Comparison of ENCODE assay signal across 33 cellular contexts in the genomic region with DNA sequence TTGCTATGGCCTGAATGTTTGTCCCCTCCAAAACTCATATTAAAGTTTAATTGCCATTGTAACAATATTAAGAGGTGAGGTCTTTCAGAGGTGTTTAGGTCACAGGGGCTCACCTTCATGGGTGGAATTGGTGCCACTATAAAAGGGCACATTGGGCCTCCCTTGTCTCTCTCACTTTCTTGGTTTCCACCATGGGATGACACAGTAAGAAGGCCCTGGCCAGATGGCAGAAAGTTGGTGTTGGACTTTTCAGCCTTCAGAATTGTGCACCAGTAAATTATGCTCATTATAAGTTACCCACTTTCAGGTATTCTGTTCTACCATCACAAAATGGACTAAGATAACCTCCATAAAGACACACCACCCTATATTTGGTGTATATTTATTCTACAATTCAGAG.
"Had no signal": no experiment of that assay in that cellular context is flagged by ENCODE, and none has a peak within 500 bp of the region (broad histone marks: within the 10 kb centered on the region; RNA-seq: fewer than 3 reads in every experiment).

No MANE protein-coding gene starts in this region.

- DNase-seq: activated effector memory CD4-positive, alpha-beta T cell treated with anti-CD3 and anti-CD28 coated beads, Interleukin-2, amount 50 U/mL, for 16 hours; activated effector memory CD4-positive, alpha-beta T cell treated with Interleukin-2 at 50 U/mL for 16 hours; activated gamma-delta T cell; activated gamma-delta T cell treated with Interleukin-2 at 50 U/mL for 16 hours; activated naive CD4-positive, alpha-beta T cell; activated naive CD4-positive, alpha-beta T cell treated with anti-CD3 and anti-CD28 coated beads for 36 hours; activated naive CD4-positive, alpha-beta T cell treated with anti-CD3 and anti-CD28 coated beads, Interleukin-2, amount 10 ng/mL, durations not matched to agents 7 days and 5 days; activated naive CD4-positive, alpha-beta T cell treated with anti-CD3 and anti-CD28 coated beads, Interleukin-2, amount 50 U/mL, for 16 hours; activated naive CD4-positive, alpha-beta T cell treated with Interleukin-2 at 50 U/mL for 16 hours; activated naive CD8-positive, alpha-beta T cell treated with anti-CD3 and anti-CD28 coated beads for 36 hours; activated naive CD8-positive, alpha-beta T cell treated with anti-CD3 and anti-CD28 coated beads, Interleukin-2, amount 10 ng/mL, durations not matched to agents 7 days and 5 days; activated naive CD8-positive, alpha-beta T cell treated with anti-CD3 and anti-CD28 coated beads, Interleukin-2, amount 50 U/mL, for 24 hours; activated T-cell treated with anti-CD3 and anti-CD28 coated beads, Interleukin-2, amount 50 U/mL, for 1 hour; activated T-cell treated with anti-CD3 and anti-CD28 coated beads, Interleukin-2, amount 50 U/mL, for 24 hours; activated T-cell treated with anti-CD3 and anti-CD28 coated beads, Interleukin-2, amount 50 U/mL, for 4 hours; activated T-cell treated with anti-CD3 and anti-CD28 coated beads, Interleukin-2, amount 50 U/mL, for 48 hours; activated T-cell treated with anti-CD3 and anti-CD28 coated beads, Interleukin-2, amount 50 U/mL, for 72 hours; adrenal gland; amniotic stem cell; amygdala; anterior cingulate cortex; aorta; body of pancreas; brain microvascular endothelial cell; caudate nucleus; central memory CD4-positive, alpha-beta T cell; cerebellar nuclear complex had no signal

- H3K9me3 ChIP-seq: adrenal gland, ascending aorta, body of pancreas, breast epithelium had no signal

- H3K27ac ChIP-seq: adrenal gland, ascending aorta, body of pancreas, brain microvascular endothelial cell, breast epithelium had no signal

- H3K4me3 ChIP-seq: adrenal gland, ascending aorta, body of pancreas, breast epithelium had no signal

- ATAC-seq: activated naive CD4-positive, alpha-beta T cell treated with anti-CD3 and anti-CD28 coated beads, Interleukin-2, amount 50 U/mL, for 72 hours; activated naive CD8-positive, alpha-beta T cell treated with anti-CD3 and anti-CD28 coated beads, Interleukin-2, amount 50 U/mL, for 24 hours; activated T-cell treated with anti-CD3 and anti-CD28 coated beads, Interleukin-2, amount 50 U/mL, for 4 hours; activated T-cell treated with anti-CD3 and anti-CD28 coated beads, Interleukin-2, amount 50 U/mL, for 72 hours; activated T-helper 17 cell treated with anti-CD3 and anti-CD28 coated beads, Interleukin-2, amount 50 U/mL, for 72 hours; body of pancreas had no signal

- FAIRE-seq: astrocyte, bronchial epithelial cell had no signal

- H3K36me3 ChIP-seq: adrenal gland, ascending aorta, brain microvascular endothelial cell, breast epithelium had no signal

- H3K27me3 ChIP-seq: adrenal gland, ascending aorta, body of pancreas, brain microvascular endothelial cell, breast epithelium had no signal

- H3K4me1 ChIP-seq: adrenal gland, ascending aorta, body of pancreas, breast epithelium had no signal
